In the genomic region with DNA sequence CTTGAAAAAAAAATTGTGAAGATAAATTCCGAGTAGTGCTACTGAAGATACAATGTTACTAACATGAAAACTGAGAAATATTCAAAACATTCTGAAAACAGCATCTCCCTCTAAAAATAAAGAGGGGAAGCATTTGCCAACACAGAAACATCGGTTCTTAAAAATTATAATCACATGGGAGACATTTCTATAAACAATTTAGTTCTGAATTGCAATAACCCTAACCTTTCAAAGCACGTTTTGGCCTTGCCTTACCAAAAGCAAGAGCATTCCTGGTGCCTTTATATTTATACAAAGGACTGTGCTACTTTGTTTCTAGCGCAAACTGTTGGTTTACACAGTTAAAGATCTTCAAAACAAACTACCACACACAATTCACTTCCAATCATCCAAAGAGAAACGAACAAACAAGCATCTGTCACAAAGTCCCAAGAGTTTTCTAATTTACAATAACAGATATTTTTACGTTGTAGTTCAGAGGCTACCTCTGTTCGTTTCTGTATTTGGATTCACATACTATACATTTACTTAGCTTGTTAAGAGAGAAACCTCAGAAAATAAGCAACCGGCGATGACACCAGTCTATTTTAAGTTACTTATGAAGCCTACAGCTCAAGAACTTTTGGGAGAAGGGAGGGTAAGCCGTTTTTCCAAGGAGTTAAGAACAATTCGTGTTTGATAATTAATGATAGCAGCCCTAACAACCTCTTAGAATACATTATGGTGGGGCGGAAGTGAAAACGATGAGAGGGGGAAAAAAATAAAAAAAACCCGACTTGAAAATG, we compare ENCODE assay signal across 8 cellular contexts. TPM values are rescaled to one million over a fixed set of nuclear protein-coding genes. Genes with fewer than 3 reads are reported as not detected.
DNase-seq lines count a peak whose midpoint lies in the region; ATAC-seq and TF ChIP-seq lines count a peak whose summit lies in the region.

No MANE protein-coding gene starts in this region.

- no peak for TF ChIP-seq CTCF in cardiac muscle cell (IDR thresholded peaks at IDR 0.05; ENCODE audit: low read depth, low read length)
- no peak for TF ChIP-seq CTCF in astrocyte of the spinal cord (IDR thresholded peaks at IDR 0.05; ENCODE audit: low read depth, low read length)
- no peak for TF ChIP-seq CTCF in lung (IDR thresholded peaks at IDR 0.05; ENCODE audit: control extremely low read depth, extremely low read depth)
- no peak for TF ChIP-seq CTCF in upper lobe of right lung (IDR thresholded peaks at IDR 0.05)

- H3K4me1 ChIP-seq in cardiac muscle cell (ENCODE audit: low read depth) (peaks cover 20% of the 10 kb centered on the region), lung (ENCODE audit: control insufficient read depth in 2 of 2, insufficient read depth in 2 of 2, low read length in 2 of 2) (peaks cover 6 to 12% of the 10 kb centered on the region in 2 donors), upper lobe of right lung (peaks cover 42% of the 10 kb centered on the region)

- no peak for ATAC-seq in lung (ENCODE audit: insufficient read depth, low FRiP score)
- no peak for ATAC-seq in upper lobe of right lung
- no peak for ATAC-seq in GM18868 (IDR thresholded peaks at IDR 0.05; ENCODE audit: unreplicated experiment)

- in situ Hi-C loops in astrocyte of the spinal cord (cut with HindIII; ENCODE audit: low sequenced_read_pairs) = no loop called here

- H3K27me3 ChIP-seq in cardiac muscle cell (no peaks in the 10 kb centered on the region), lung (ENCODE audit: control insufficient read depth, insufficient read depth) (no peaks in the 10 kb centered on the region), upper lobe of right lung (no peaks in the 10 kb centered on the region)

- H3K36me3 ChIP-seq in cardiac muscle cell (no peaks in the 10 kb centered on the region), lung (ENCODE audit: control insufficient read depth in 2 of 2, insufficient read depth in 2 of 2, low read length in 2 of 2) (no peaks in the 10 kb centered on the region), upper lobe of right lung (no peaks in the 10 kb centered on the region)

- intact Hi-C loops in cardiac septum (cut with DNase I) (loop anchor here (1.0 kb wide), 1 partner anchor 162 kb away; the partner anchor contains the start of gene PDSS1), upper lobe of right lung (cut with DNase I) (no loop called here)

- peak overlapping the region; percentile 94 for H3K4me3 ChIP-seq in cardiac muscle cell
- peak overlapping the region; percentile 85 for H3K4me3 ChIP-seq in astrocyte of the spinal cord (ENCODE audit: low read depth, low read length)
- H3K4me3 ChIP-seq in lung = peak overlapping the region; percentile 44
- H3K4me3 ChIP-seq in upper lobe of right lung = peak overlapping the region; percentile 99

- H3K9me3 ChIP-seq in cardiac muscle cell (ENCODE audit: low read depth) (no peaks in the 10 kb centered on the region), lung (ENCODE audit: control insufficient read depth in 2 of 2, insufficient read depth in 1 of 2, low read length in 1 of 2) (no peaks in the 10 kb centered on the region), upper lobe of right lung (no peaks in the 10 kb centered on the region)

- WGBS in lung, 2 donors = 1 to 3% methylated on average over 14 of the region's 14 CpGs

- H3K27ac ChIP-seq in cardiac muscle cell (peak overlapping the region; percentile 94), lung (ENCODE audit: low read depth in 1 of 2, low read length in 1 of 2) (peak overlapping the region in 1 of 2 donors; percentile 99), upper lobe of right lung (peak overlapping the region; percentile 98)

- DNase-seq in cardiac muscle cell (ENCODE audit: low read depth in 1 of 2, low spot score in 1 of 2) = peak in 1 of 2 donors; percentile 32
- DNase-seq in cardiac septum (ENCODE audit: low spot score) = no peak
- DNase-seq in astrocyte of the spinal cord (ENCODE audit: low read depth, low spot score) = peak; percentile 22
- no peak for DNase-seq in lung (ENCODE audit: low spot score)
- no peak for DNase-seq in upper lobe of right lung
- no peak for DNase-seq in SIG-M5 (lab: John Stamatoyannopoulos, UW)
- DNase-seq in stimulated activated CD8-positive, alpha-beta memory T cell treated with anti-CD3 and anti-CD28 coated beads, Interleukin-4, amount 100 ng/mL, for 48 hours = no peak

RNA-seq across cellular contexts. Expression of gene ABI1, which starts 1.3 kb away (rescaled TPM):
- 38.0 and 38.7 TPM in 2 replicates for total RNA-seq in cardiac muscle cell
- 36.8 and 56.4 TPM in 2 replicates for polyA plus RNA-seq in cardiac muscle cell
- total RNA-seq in cardiac septum = 33.8 TPM
- 10 to 100 TPM; 49.1 to 70.2 TPM for total RNA-seq in lung
- polyA plus RNA-seq in lung = 10 to 100 TPM; 25.1 to 41.6 TPM
- 52.4 TPM for total RNA-seq in upper lobe of right lung

Comparison
In these comparisons a context has a peak if more than half of its experiments do, and no peak if none do; other contexts are left out.
1. H3K4me3 ChIP-seq: peak in every context shown above with its lines; median percentile 99 in upper lobe of right lung; 94 in cardiac muscle cell; 85 in astrocyte of the spinal cord; 44 in lung.